8 cellular contexts compared by ENCODE assay signal in genomic region chr2:100292022-100292580, GRCh38. TPM values are rescaled to one million over a fixed set of nuclear protein-coding genes. Genes with fewer than 3 reads are reported as not detected.
A peak's percentile ranks its signal among the peaks of the same experiment; 100 is the strongest.
DNase-seq lines count a peak whose midpoint lies in the region; ATAC-seq and TF ChIP-seq lines count a peak whose summit lies in the region.

No MANE protein-coding gene starts in this region.

- peak; percentile 10; the same call in 1 of the 2 replicates for TF ChIP-seq RAD21 in SK-N-SH (IDR thresholded peaks at IDR 0.05; ENCODE audit: low read length)

- intact Hi-C loops in Right ventricle myocardium superior (cut with DNase I): no loop called here
- intact Hi-C loops in cardiac septum (cut with DNase I): no loop called here

- DNase-seq in Right ventricle myocardium superior (no peak), cardiac septum (ENCODE audit: low spot score) (no peak), SK-N-SH (peak; percentile 56), caudate nucleus (lab: John Stamatoyannopoulos, UW) (peak in 30 of 61 donors; percentile 23 to 87 (median 52)), NCI-H345 treated with DMSO at 0.1 percent for 48 hours (lab: John Stamatoyannopoulos, UW; ENCODE audit: unreplicated experiment) (no peak), HuH-7 (ENCODE audit: low spot score) (no peak)

- no peaks in the 10 kb centered on the region for H3K9me2 ChIP-seq in SK-N-SH

- no peaks in the 10 kb centered on the region for H4K20me1 ChIP-seq in SK-N-SH (ENCODE audit: insufficient read depth)

- no peak for TF ChIP-seq POLR2A in GM18505 (IDR thresholded peaks at IDR 0.05; ENCODE audit: borderline replicate concordance, extremely low read depth, insufficient read depth, insufficient read length)

- H3K27me3 ChIP-seq in SK-N-SH (ENCODE audit: insufficient read depth) (no peaks in the 10 kb centered on the region), neuron (ENCODE audit: insufficient read depth, low read length) (no peaks in the 10 kb centered on the region)

- peak overlapping the region; percentile 62 for H3K9ac ChIP-seq in SK-N-SH

- H3K9me3 ChIP-seq in SK-N-SH (no peaks in the 10 kb centered on the region), neuron (ENCODE audit: low read length) (no peaks in the 10 kb centered on the region)

- CTCF ChIA-PET in SK-N-SH (lab: Yijun Ruan, JAX): interaction anchor here (0.6 to 6.1 kb wide), 6 partner anchors 29 to 314 kb away, joined by 3 to 58 read pairs (median 4); no protein-coding TSS in a partner anchor

- peak; percentile 41 to 86; a peak in 2 of 4 replicates for TF ChIP-seq EP300 in SK-N-SH (IDR thresholded peaks at IDR 0.05; ENCODE audit: borderline replicate concordance in 1 of 2, low read depth in 1 of 2, low read length in 1 of 2)

- H3K36me3 ChIP-seq in SK-N-SH (replicated peaks in 1 of 2; ENCODE audit: control insufficient read depth in 1 of 2, insufficient read depth in 2 of 2, low read length in 1 of 2) (no peaks in the 10 kb centered on the region), neuron (ENCODE audit: insufficient read depth, low read length) (peaks cover 8% of the 10 kb centered on the region)

- peak; percentile 27 for TF ChIP-seq CTCF in SK-N-SH (IDR thresholded peaks at IDR 0.05)

- peak overlapping the region; percentile 86 to 97 for H3K27ac ChIP-seq in SK-N-SH (ENCODE audit: low read depth in 2 of 2, low read length in 1 of 2)
- H3K27ac ChIP-seq in caudate nucleus (ENCODE audit: low read depth, low read length): peak overlapping the region; percentile 49

- ATAC-seq in Right ventricle myocardium superior (ENCODE audit: poor library complexity) (peak; percentile 41), GM18505 (IDR thresholded peaks at IDR 0.05; ENCODE audit: unreplicated experiment) (no peak)

- POLR2A ChIA-PET in SK-N-SH (lab: Yijun Ruan, JAX): no interaction called here

- 6% methylated on average over 4 of the region's 4 CpGs for WGBS in SK-N-SH (ENCODE audit: low lambda C conversion rate)

- H3K4me3 ChIP-seq in SK-N-SH (ENCODE audit: low read depth in 2 of 2, low read length in 1 of 2) (no peak overlapping the region), neuron (ENCODE audit: low read length) (no peak overlapping the region)

- peak overlapping the region; percentile 53 for H3K4me2 ChIP-seq in SK-N-SH

- H3K4me1 ChIP-seq in SK-N-SH (ENCODE audit: control insufficient read depth in 1 of 2, insufficient read depth in 2 of 2, low read depth in 1 of 2, low read length in 1 of 2) (peaks cover 26 to 32% of the 10 kb centered on the region in 2 experiments), neuron (ENCODE audit: insufficient read depth, low read length) (peaks cover 21% of the 10 kb centered on the region)

- no peaks in the 10 kb centered on the region for H3K79me2 ChIP-seq in SK-N-SH (ENCODE audit: insufficient read depth)

- peak overlapping the region; percentile 72 for H2AFZ ChIP-seq in SK-N-SH (ENCODE audit: low read depth)
- peak overlapping the region; percentile 7 for H2AFZ ChIP-seq in neuron (ENCODE audit: low read depth, low read length)

- H3F3A ChIP-seq in SK-N-SH (replicated peaks; ENCODE audit: insufficient read depth): peaks cover 29% of the 10 kb centered on the region

TF ChIP-seq in SK-N-SH, 30 proteins besides CTCF, POLR2A, EP300 and RAD21 (continues in another document):
- TF ChIP-seq RCOR1 (IDR thresholded peaks at IDR 0.05; ENCODE audit: low read length): no peak
- TF ChIP-seq TAF1 (IDR thresholded peaks at IDR 0.05; ENCODE audit: borderline replicate concordance, low read depth, low read length): peak; percentile 9; the same call in 1 of the 2 replicates
- peak; percentile 74; the same call in 1 of the 2 replicates for TF ChIP-seq POLR2AphosphoS5 (IDR thresholded peaks at IDR 0.05; ENCODE audit: low read depth, low read length)
- TF ChIP-seq TCF12 (IDR thresholded peaks at IDR 0.05): peak; percentile 84
- TF ChIP-seq ZBTB33 (IDR thresholded peaks at IDR 0.05; ENCODE audit: borderline replicate concordance, low read depth): peak; percentile 15; the same call in 1 of the 2 replicates
- TF ChIP-seq USF1 (IDR thresholded peaks at IDR 0.05; ENCODE audit: borderline replicate concordance, low read depth): no peak
- peak; percentile 80; the same call in 1 of the 2 replicates for TF ChIP-seq SIN3A (IDR thresholded peaks at IDR 0.05; ENCODE audit: borderline replicate concordance, low read depth, low read length)
- no peak for TF ChIP-seq NRF1 (IDR thresholded peaks at IDR 0.05; ENCODE audit: low read depth, low read length)
- peak; percentile 59; the same call in 1 of the 2 replicates for TF ChIP-seq TEAD4 (IDR thresholded peaks at IDR 0.05; ENCODE audit: borderline replicate concordance, insufficient read depth)
- TF ChIP-seq MAX (IDR thresholded peaks at IDR 0.05; ENCODE audit: low read depth): peak; percentile 76
- no peak for TF ChIP-seq CHD2 (IDR thresholded peaks at IDR 0.05; ENCODE audit: low read length, partially characterized antibody)
- TF ChIP-seq GATA2 (CRISPR knock-in tag; IDR thresholded peaks at IDR 0.05): peak; percentile 43
- peak; percentile 93 for TF ChIP-seq FOSL2 (IDR thresholded peaks at IDR 0.05; ENCODE audit: borderline replicate concordance, low read depth)
- 0 out of 2 replicates have a peak, but pooled peaks have one; percentile 14 for TF ChIP-seq FOXM1 (IDR thresholded peaks at IDR 0.05; ENCODE audit: low read depth)
- no peak for TF ChIP-seq SMC3 (IDR thresholded peaks at IDR 0.05; ENCODE audit: low read depth, low read length)
- no peak for TF ChIP-seq REST (IDR thresholded peaks at IDR 0.05; ENCODE audit: low read depth, low read length)
- no peak for TF ChIP-seq GABPA (IDR thresholded peaks at IDR 0.05; ENCODE audit: low read depth)
- TF ChIP-seq PBX3 (IDR thresholded peaks at IDR 0.05): peak; percentile 79
- TF ChIP-seq RFX5 (IDR thresholded peaks at IDR 0.05; ENCODE audit: low read length): no peak
- TF ChIP-seq MXI1 (IDR thresholded peaks at IDR 0.05; ENCODE audit: low read depth, low read length): no peak

RNA-seq across cellular contexts. Expression of gene LONRF2, which starts 30.2 kb away (rescaled TPM):
- total RNA-seq in Right ventricle myocardium superior (14.6 TPM), cardiac septum (24.5 TPM)
- 2.0 and 2.4 TPM in 2 replicates for polyA plus RNA-seq in SK-N-SH (2012; rRNA removed)
- polyA plus RNA-seq in SK-N-SH (2012; cell fraction: cytosol; rRNA removed): 2.0 and 2.1 TPM in 2 replicates
- 5.3 and 6.6 TPM in 2 replicates for polyA plus RNA-seq in SK-N-SH (2012; cell fraction: nucleus; rRNA removed)
